ENCODE assay signal across 27 cellular contexts in the genomic region with DNA sequence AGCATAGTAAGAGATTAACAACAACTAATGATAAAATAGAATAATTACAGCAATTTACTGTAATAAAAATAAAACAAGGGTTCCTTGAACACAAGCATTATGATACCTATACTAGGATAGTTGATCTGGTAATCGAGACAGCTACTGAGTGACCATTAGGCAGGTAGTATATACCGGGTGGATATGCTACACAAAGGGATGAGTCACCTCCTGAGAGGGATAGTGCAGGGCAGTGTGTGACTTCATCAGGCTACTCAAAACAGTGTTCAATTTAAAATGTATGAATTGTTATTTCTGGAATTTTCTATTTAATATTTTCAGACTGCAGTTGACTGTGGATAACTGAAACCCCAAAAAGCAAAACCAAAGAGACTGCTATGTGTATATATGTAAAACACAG. TPM values are rescaled to one million over a fixed set of nuclear protein-coding genes. Genes with fewer than 3 reads are reported as not detected.
"Had no signal": no experiment of that assay in that cellular context is flagged by ENCODE, and none has a peak within 500 bp of the region (broad histone marks: within the 10 kb centered on the region; RNA-seq: fewer than 3 reads in every experiment).

No MANE protein-coding gene starts in this region.

- H3K4me1 ChIP-seq: breast epithelium had no signal

- H3K36me3 Mint-ChIP-seq: activated naive CD4-positive, alpha-beta T cell treated with anti-CD3 and anti-CD28 coated beads, Interleukin-2, amount 50 U/mL, for 24 hours had no signal

- H3K27ac ChIP-seq: breast epithelium, RWPE1, SJCRH30 had no signal

- ATAC-seq: activated CD4-positive, CD25-positive, alpha-beta regulatory T cell treated with anti-CD3 and anti-CD28 coated beads, Interleukin-2, amount 50 U/mL, for 24 hours; activated CD8-positive, alpha-beta T cell treated with anti-CD3 and anti-CD28 coated beads, Interleukin-2, amount 10 ng/mL, durations not matched to agents 7 days and 5 days; Panc1 had no signal

- H3K27me3 ChIP-seq: breast epithelium, MG63, SJCRH30 had no signal

- H3K4me3 Mint-ChIP-seq: activated CD8-positive, alpha-beta T cell treated with anti-CD3 and anti-CD28 coated beads, Interleukin-2, amount 10 ng/mL, durations not matched to agents 7 days and 5 days; activated naive CD4-positive, alpha-beta T cell treated with anti-CD3 and anti-CD28 coated beads, Interleukin-2, amount 50 U/mL, for 24 hours had no signal

- DNase-seq: activated CD4-positive, alpha-beta T cell treated with anti-CD3 and anti-CD28 coated beads for 48 hours; activated CD4-positive, alpha-beta T cell treated with anti-CD3 and anti-CD28 coated beads, Interleukin-2, amount 50 U/mL, for 4 hours; activated CD8-positive, alpha-beta memory T cell treated with anti-CD3 and anti-CD28 coated beads, Interleukin-2, amount 50 U/mL, for 48 hours; activated CD8-positive, alpha-beta T cell treated with anti-CD3 and anti-CD28 coated beads, Interleukin-2, amount 10 ng/mL, durations not matched to agents 7 days and 5 days; activated T-cell treated with anti-CD3 and anti-CD28 coated beads, Interleukin-2, amount 50 U/mL, for 1 hour; aorta; central memory CD4-positive, alpha-beta T cell; MG63; MV-4-11; NCI-H1092 treated with DMSO at 0.1 percent for 48 hours; NCI-H1436; NCI-H1694 treated with DMSO at 0.1 percent for 48 hours; NCI-H2029 treated with DMSO at 0.1 percent for 48 hours; NCI-H345; NCI-H510A; NCI-H526 treated with DMSO at 0.1 percent for 48 hours; NCI-H82; Right ventricle myocardium superior; SJCRH30; SK-N-SH; T-helper 1 cell had no signal

- H3K4me3 ChIP-seq: breast epithelium, MG63, SJCRH30 had no signal

- H3K27ac Mint-ChIP-seq: activated CD8-positive, alpha-beta T cell treated with anti-CD3 and anti-CD28 coated beads, Interleukin-2, amount 10 ng/mL, durations not matched to agents 7 days and 5 days; activated naive CD4-positive, alpha-beta T cell treated with anti-CD3 and anti-CD28 coated beads, Interleukin-2, amount 50 U/mL, for 24 hours had no signal

- H3K27me3 Mint-ChIP-seq: activated naive CD4-positive, alpha-beta T cell treated with anti-CD3 and anti-CD28 coated beads, Interleukin-2, amount 50 U/mL, for 24 hours had no signal

- H3K9me3 ChIP-seq: breast epithelium, MG63, SK-N-SH had no signal

- H3K36me3 ChIP-seq: breast epithelium, MG63, SJCRH30 had no signal

- H3K9me3 Mint-ChIP-seq: activated naive CD4-positive, alpha-beta T cell treated with anti-CD3 and anti-CD28 coated beads, Interleukin-2, amount 50 U/mL, for 24 hours had no signal

RNA-seq across cellular contexts. Expression of gene ANTXR2, which starts 9.7 kb away (rescaled TPM):
- total RNA-seq: OCI-LY7 had no signal
